ENCODE assay signal across 8 cellular contexts in the genomic region with DNA sequence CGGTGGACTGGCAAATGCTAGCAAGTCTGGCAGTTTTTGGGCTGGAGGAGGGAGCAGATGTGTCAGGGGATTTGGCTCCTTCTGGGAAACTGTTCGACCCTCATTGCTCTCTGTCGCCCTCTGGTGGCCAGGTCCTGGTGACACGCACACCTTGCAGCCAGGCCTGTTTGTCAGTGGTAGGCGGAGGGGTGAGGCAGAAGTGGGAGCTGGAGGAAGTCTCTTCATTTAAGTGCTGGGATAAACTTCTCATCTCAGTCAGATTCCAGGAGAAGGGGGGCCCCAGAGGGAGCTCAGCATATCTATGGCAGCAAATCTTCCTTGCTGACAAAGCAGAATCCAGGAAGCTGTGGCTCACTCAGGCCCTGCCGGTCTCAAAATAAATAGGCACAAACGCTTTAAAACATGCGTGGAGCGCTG.
DNase-seq lines count a peak whose midpoint lies in the region; ATAC-seq, FAIRE-seq and TF ChIP-seq lines count a peak whose summit lies in the region.

No MANE protein-coding gene starts in this region.

- intact Hi-C loops in activated CD4-positive, alpha-beta T cell treated with anti-CD3 and anti-CD28 coated beads for 36 hours (cut with DNase I, micrococcal nuclease) = loop anchor here (1.0 to 5.0 kb wide), 6 partner anchors 324 to 699 kb away; no protein-coding TSS in a partner anchor
- intact Hi-C loops in colonic mucosa (cut with DNase I) = loop anchor here (10.0 kb wide), 3 partner anchors 324 to 604 kb away; partner anchors contain the start of gene ZSWIM6
- intact Hi-C loops in HepG2 (cut with micrococcal nuclease; ENCODE audit: unreplicated experiment) = loop anchor here (1.0 to 10.0 kb wide), 5 partner anchors 274 to 704 kb away; partner anchors contain the start of genes SMIM15 and ZSWIM6

- H3K4me3 ChIP-seq in colonic mucosa = no peak overlapping the region
- no peak overlapping the region for H3K4me3 ChIP-seq in HepG2 (replicated peaks in 1 of 3; ENCODE audit: insufficient read depth in 1 of 3, low read depth in 2 of 3, low read length in 3 of 3)

- no peak for TF ChIP-seq POLR2A in HepG2 (IDR thresholded peaks at IDR 0.05; ENCODE audit: insufficient read depth in 1 of 2, low read depth in 2 of 2, low read length in 2 of 2)

- no peaks in the 10 kb centered on the region for H3K79me2 ChIP-seq in HepG2 (ENCODE audit: insufficient read depth, low read length)

- WGBS in HepG2 (ENCODE audit: low lambda C conversion rate) = 44% methylated on average over 6 of the region's 9 CpGs

- POLR2A ChIA-PET in activated CD4-positive, alpha-beta T cell treated with anti-CD3 and anti-CD28 coated beads for 36 hours (lab: Charles Lee) = no interaction called here
- POLR2A ChIA-PET in HepG2 (lab: Yijun Ruan, JAX) = no interaction called here

- peak; percentile 44 for DNase-seq in 8988T
- DNase-seq in GM18507 (ENCODE audit: extremely low spot score, insufficient read length, low read depth) = peak; percentile 54
- peak; percentile 2 for DNase-seq in NCI-H2227 treated with DMSO at 0.1 percent for 48 hours (lab: John Stamatoyannopoulos, UW)
- peak; percentile 91 for DNase-seq in activated CD4-positive, alpha-beta T cell treated with anti-CD3 and anti-CD28 coated beads for 36 hours
- DNase-seq in colonic mucosa = peak; percentile 89
- DNase-seq in HepG2 (ENCODE audit: low spot score) = peak; percentile 44
- peak; percentile 46 to 80 (median 62) for DNase-seq in stimulated activated CD4-positive, alpha-beta T cell treated with anti-CD3 and anti-CD28 coated beads, TNF-alpha, amount 100 ng/mL, for 1 hour (ENCODE audit: low read depth in 3 of 3, low spot score in 1 of 3)

- TF ChIP-seq CTCF in colonic mucosa (IDR thresholded peaks at IDR 0.05) (peak; percentile 94), HepG2 (CRISPR knock-in tag; IDR thresholded peaks at IDR 0.05) (peak; percentile 91)

- no peaks in the 10 kb centered on the region for H3K36me3 ChIP-seq in colonic mucosa
- no peaks in the 10 kb centered on the region for H3K36me3 ChIP-seq in HepG2 (replicated peaks in 1 of 2; ENCODE audit: control insufficient read depth in 1 of 2, insufficient read depth in 2 of 2, low read length in 2 of 2)

- no peaks in the 10 kb centered on the region for H4K20me1 ChIP-seq in HepG2 (ENCODE audit: insufficient read depth, low read length)

- no peaks in the 10 kb centered on the region for H3K9me3 Mint-ChIP-seq in activated CD4-positive, alpha-beta T cell treated with anti-CD3 and anti-CD28 coated beads for 36 hours (ENCODE audit: low read depth)

- H3K9ac ChIP-seq in colonic mucosa (ENCODE audit: low read depth in 2 of 2, low read length in 2 of 2) = no peak overlapping the region
- no peak overlapping the region for H3K9ac ChIP-seq in HepG2 (ENCODE audit: insufficient read depth, low read depth, low read length)

- H3K27me3 ChIP-seq in colonic mucosa (no peaks in the 10 kb centered on the region), HepG2 (ENCODE audit: control insufficient read depth in 1 of 2, insufficient read depth in 2 of 2, low read length in 2 of 2) (peaks cover 2 to 29% of the 10 kb centered on the region in 2 experiments; a peak in 2 of 5 replicates)

- H3K4me1 ChIP-seq in colonic mucosa (no peaks in the 10 kb centered on the region), HepG2 (ENCODE audit: insufficient read depth, low read length) (no peaks in the 10 kb centered on the region)

- no peak overlapping the region for H3K27ac Mint-ChIP-seq in activated CD4-positive, alpha-beta T cell treated with anti-CD3 and anti-CD28 coated beads for 36 hours

- H3K36me3 Mint-ChIP-seq in activated CD4-positive, alpha-beta T cell treated with anti-CD3 and anti-CD28 coated beads for 36 hours (ENCODE audit: low read depth) = no peaks in the 10 kb centered on the region

- peak overlapping the region; percentile 29; the same call in 1 of the 2 replicates for H3K4me2 ChIP-seq in HepG2 (ENCODE audit: low read depth, low read length)

- no TSS peak for BruUV-seq in HepG2 (replicated peaks; lab: Mats Ljungman, UMichigan)

- peaks cover 3% of the 10 kb centered on the region for H3K27me3 Mint-ChIP-seq in activated CD4-positive, alpha-beta T cell treated with anti-CD3 and anti-CD28 coated beads for 36 hours

- no peak overlapping the region for H2AFZ ChIP-seq in HepG2 (ENCODE audit: low read length)

- H3K4me1 Mint-ChIP-seq in activated CD4-positive, alpha-beta T cell treated with anti-CD3 and anti-CD28 coated beads for 36 hours = no peaks in the 10 kb centered on the region

- ATAC-seq in HG03103 (IDR thresholded peaks at IDR 0.05; ENCODE audit: low read depth, unreplicated experiment) (peak; percentile 75), HepG2 (peak; percentile 96)
- peak; percentile 86 for ATAC-seq in activated CD4-positive, alpha-beta T cell treated with anti-CD3 and anti-CD28 coated beads for 36 hours

- H3K27ac ChIP-seq in colonic mucosa (no peak overlapping the region), HepG2 (ENCODE audit: extremely low read length, insufficient read depth, low read length) (no peak overlapping the region)

- CTCF ChIA-PET in activated CD4-positive, alpha-beta T cell treated with anti-CD3 and anti-CD28 coated beads for 36 hours (lab: Charles Lee) = interaction anchor here (0.6 to 2.6 kb wide), 21 partner anchors 8 to 699 kb away, joined by 3 to 13 read pairs (median 3); no protein-coding TSS in a partner anchor
- CTCF ChIA-PET in HepG2 (lab: Yijun Ruan, JAX; ENCODE audit: low intra/inter-chr PET ratio, low total read pairs) = interaction anchor here (1.5 kb wide), 2 partner anchors 603 to 699 kb away, joined by 5 to 15 read pairs; no protein-coding TSS in a partner anchor

- FAIRE-seq in GM18507 (lab: Jason Lieb, UNC) (peak; percentile 80), HepG2 (lab: Jason Lieb, UNC) (peak; percentile 23)

- no peak for TF ChIP-seq RAD21 in HepG2 (CRISPR knock-in tag; IDR thresholded peaks at IDR 0.05)

- TF ChIP-seq EP300 in HepG2 (IDR thresholded peaks at IDR 0.05; ENCODE audit: low read depth in 2 of 2, low read length in 2 of 2) (no peak), HepG2 (CRISPR knock-in tag; IDR thresholded peaks at IDR 0.05; ENCODE audit: borderline replicate concordance) (no peak)

- in situ Hi-C loops in HepG2 (cut with HindIII; ENCODE audit: extremely low pct_ligation_motif_present, low pct_unique_long_range_greater_than_20kb) = loop anchor here (25.0 kb wide), 1 partner anchor 596 kb away; no protein-coding TSS in a partner anchor

- H3K9me3 ChIP-seq in colonic mucosa (no peaks in the 10 kb centered on the region), HepG2 (ENCODE audit: low read length) (no peaks in the 10 kb centered on the region)

- H3K4me3 Mint-ChIP-seq in activated CD4-positive, alpha-beta T cell treated with anti-CD3 and anti-CD28 coated beads for 36 hours = no peak overlapping the region

TF ChIP-seq in HepG2, 621 proteins besides CTCF, POLR2A, EP300 and RAD21 (continues in another document):
- TF ChIP-seq STAG1 (CRISPR knock-in tag; IDR thresholded peaks at IDR 0.05) (peak; percentile 83), ZFX (CRISPR knock-in tag; IDR thresholded peaks at IDR 0.05; ENCODE audit: low read depth) (peak; percentile 44; the same call in 1 of the 2 replicates), ZNF510 (CRISPR knock-in tag; IDR thresholded peaks at IDR 0.05; ENCODE audit: low read depth) (no peak), ZNF605 (CRISPR knock-in tag; IDR thresholded peaks at IDR 0.05) (0 out of 2 replicates have a peak, but pooled peaks have one; percentile 39), ZNF30 (CRISPR knock-in tag; IDR thresholded peaks at IDR 0.05) (no peak), SMC3 (IDR thresholded peaks at IDR 0.05; ENCODE audit: low read length) (peak; percentile 81), SALL1 (CRISPR knock-in tag; IDR thresholded peaks at IDR 0.05) (peak; percentile 34; the same call in 1 of the 2 replicates), MIER3 (CRISPR knock-in tag; IDR thresholded peaks at IDR 0.05; ENCODE audit: borderline replicate concordance) (no peak), NFIC (IDR thresholded peaks at IDR 0.05; ENCODE audit: low read length) (no peak)
- TF ChIP-seq, protein P1, sequence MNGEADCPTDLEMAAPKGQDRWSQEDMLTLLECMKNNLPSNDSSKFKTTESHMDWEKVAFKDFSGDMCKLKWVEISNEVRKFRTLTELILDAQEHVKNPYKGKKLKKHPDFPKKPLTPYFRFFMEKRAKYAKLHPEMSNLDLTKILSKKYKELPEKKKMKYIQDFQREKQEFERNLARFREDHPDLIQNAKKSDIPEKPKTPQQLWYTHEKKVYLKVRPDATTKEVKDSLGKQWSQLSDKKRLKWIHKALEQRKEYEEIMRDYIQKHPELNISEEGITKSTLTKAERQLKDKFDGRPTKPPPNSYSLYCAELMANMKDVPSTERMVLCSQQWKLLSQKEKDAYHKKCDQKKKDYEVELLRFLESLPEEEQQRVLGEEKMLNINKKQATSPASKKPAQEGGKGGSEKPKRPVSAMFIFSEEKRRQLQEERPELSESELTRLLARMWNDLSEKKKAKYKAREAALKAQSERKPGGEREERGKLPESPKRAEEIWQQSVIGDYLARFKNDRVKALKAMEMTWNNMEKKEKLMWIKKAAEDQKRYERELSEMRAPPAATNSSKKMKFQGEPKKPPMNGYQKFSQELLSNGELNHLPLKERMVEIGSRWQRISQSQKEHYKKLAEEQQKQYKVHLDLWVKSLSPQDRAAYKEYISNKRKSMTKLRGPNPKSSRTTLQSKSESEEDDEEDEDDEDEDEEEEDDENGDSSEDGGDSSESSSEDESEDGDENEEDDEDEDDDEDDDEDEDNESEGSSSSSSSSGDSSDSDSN (CRISPR knock-in tag; IDR thresholded peaks at IDR 0.05) = no peak
- TF ChIP-seq, protein P2, sequence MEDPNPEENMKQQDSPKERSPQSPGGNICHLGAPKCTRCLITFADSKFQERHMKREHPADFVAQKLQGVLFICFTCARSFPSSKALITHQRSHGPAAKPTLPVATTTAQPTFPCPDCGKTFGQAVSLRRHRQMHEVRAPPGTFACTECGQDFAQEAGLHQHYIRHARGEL (CRISPR knock-in tag; IDR thresholded peaks at IDR 0.05) = peak; percentile 99

Comparison
In these comparisons a context has a peak if more than half of its experiments do, and no peak if none do; other contexts are left out.
1. DNase-seq: peak in every context shown above with its lines; median percentile 91 in activated CD4-positive, alpha-beta T cell treated with anti-CD3 and anti-CD28 coated beads for 36 hours; 89 in colonic mucosa; 62 in stimulated activated CD4-positive, alpha-beta T cell treated with anti-CD3 and anti-CD28 coated beads, TNF-alpha, amount 100 ng/mL, for 1 hour; 54 in GM18507; 44 in 8988T; 44 in HepG2; 2 in NCI-H2227 treated with DMSO at 0.1 percent for 48 hours.